2 cellular contexts compared by ENCODE assay signal in the genomic region with DNA sequence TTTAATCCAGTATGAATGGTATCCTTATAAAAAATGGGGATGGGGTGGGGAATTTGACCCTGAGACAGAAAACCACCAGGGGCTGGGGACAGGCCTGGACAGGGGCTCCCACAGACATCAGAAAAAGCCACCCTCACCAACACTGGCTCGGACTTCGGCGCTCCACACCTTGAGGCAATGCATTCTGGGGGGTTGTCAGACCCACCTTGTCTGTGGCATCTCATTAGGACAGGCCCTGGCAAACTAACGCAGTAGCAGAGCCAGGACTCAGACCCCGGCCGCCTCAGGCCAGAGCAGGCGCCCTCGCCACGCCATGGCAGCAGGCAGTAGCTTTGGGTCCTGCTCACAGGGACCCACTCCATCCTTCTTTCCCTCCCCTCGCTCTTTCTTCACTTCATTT.
TF ChIP-seq lines count a peak whose summit lies in the region.

No MANE protein-coding gene starts in this region.

TF ChIP-seq in SK-N-SH, 30 proteins besides CTCF, POLR2A, EP300 and RAD21 (continued from another document):
- TF ChIP-seq JUND (IDR thresholded peaks at IDR 0.05): no peak
- TF ChIP-seq FOXJ3 (CRISPR knock-in tag; IDR thresholded peaks at IDR 0.05): no peak
- no peak for TF ChIP-seq GATA2 (CRISPR knock-in tag; IDR thresholded peaks at IDR 0.05)
- no peak for TF ChIP-seq TCF12 (IDR thresholded peaks at IDR 0.05)
- TF ChIP-seq, protein P1, sequence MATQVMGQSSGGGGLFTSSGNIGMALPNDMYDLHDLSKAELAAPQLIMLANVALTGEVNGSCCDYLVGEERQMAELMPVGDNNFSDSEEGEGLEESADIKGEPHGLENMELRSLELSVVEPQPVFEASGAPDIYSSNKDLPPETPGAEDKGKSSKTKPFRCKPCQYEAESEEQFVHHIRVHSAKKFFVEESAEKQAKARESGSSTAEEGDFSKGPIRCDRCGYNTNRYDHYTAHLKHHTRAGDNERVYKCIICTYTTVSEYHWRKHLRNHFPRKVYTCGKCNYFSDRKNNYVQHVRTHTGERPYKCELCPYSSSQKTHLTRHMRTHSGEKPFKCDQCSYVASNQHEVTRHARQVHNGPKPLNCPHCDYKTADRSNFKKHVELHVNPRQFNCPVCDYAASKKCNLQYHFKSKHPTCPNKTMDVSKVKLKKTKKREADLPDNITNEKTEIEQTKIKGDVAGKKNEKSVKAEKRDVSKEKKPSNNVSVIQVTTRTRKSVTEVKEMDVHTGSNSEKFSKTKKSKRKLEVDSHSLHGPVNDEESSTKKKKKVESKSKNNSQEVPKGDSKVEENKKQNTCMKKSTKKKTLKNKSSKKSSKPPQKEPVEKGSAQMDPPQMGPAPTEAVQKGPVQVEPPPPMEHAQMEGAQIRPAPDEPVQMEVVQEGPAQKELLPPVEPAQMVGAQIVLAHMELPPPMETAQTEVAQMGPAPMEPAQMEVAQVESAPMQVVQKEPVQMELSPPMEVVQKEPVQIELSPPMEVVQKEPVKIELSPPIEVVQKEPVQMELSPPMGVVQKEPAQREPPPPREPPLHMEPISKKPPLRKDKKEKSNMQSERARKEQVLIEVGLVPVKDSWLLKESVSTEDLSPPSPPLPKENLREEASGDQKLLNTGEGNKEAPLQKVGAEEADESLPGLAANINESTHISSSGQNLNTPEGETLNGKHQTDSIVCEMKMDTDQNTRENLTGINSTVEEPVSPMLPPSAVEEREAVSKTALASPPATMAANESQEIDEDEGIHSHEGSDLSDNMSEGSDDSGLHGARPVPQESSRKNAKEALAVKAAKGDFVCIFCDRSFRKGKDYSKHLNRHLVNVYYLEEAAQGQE (IDR thresholded peaks at IDR 0.05; ENCODE audit: low read depth, low read length): no peak

TF ChIP-seq in SK-N-SH treated with all-trans-retinoic acid at 6 μM for 48 hours, 23 proteins besides CTCF, POLR2A, EP300 and RAD21 (continued from another document):
- TF ChIP-seq, protein P2, sequence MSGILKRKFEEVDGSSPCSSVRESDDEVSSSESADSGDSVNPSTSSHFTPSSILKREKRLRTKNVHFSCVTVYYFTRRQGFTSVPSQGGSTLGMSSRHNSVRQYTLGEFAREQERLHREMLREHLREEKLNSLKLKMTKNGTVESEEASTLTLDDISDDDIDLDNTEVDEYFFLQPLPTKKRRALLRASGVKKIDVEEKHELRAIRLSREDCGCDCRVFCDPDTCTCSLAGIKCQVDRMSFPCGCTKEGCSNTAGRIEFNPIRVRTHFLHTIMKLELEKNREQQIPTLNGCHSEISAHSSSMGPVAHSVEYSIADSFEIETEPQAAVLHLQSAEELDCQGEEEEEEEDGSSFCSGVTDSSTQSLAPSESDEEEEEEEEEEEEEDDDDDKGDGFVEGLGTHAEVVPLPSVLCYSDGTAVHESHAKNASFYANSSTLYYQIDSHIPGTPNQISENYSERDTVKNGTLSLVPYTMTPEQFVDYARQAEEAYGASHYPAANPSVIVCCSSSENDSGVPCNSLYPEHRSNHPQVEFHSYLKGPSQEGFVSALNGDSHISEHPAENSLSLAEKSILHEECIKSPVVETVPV (CRISPR knock-in tag; IDR thresholded peaks at IDR 0.05): no peak
- TF ChIP-seq OSR1 (CRISPR knock-in tag; IDR thresholded peaks at IDR 0.05): no peak
- no peak for TF ChIP-seq CSDC2 (CRISPR knock-in tag; IDR thresholded peaks at IDR 0.05)
- no peak for TF ChIP-seq PATZ1 (CRISPR knock-in tag; IDR thresholded peaks at IDR 0.05; ENCODE audit: borderline replicate concordance)
- TF ChIP-seq BACH2 (CRISPR knock-in tag; IDR thresholded peaks at IDR 0.05; ENCODE audit: borderline replicate concordance): no peak
- TF ChIP-seq GLIS3 (CRISPR knock-in tag; IDR thresholded peaks at IDR 0.05): no peak
- no peak for TF ChIP-seq TOX (CRISPR knock-in tag; IDR thresholded peaks at IDR 0.05; ENCODE audit: borderline replicate concordance)
- TF ChIP-seq ZNF8 (CRISPR knock-in tag; IDR thresholded peaks at IDR 0.05): no peak
- TF ChIP-seq TSHZ2 (CRISPR knock-in tag; IDR thresholded peaks at IDR 0.05): no peak
- no peak for TF ChIP-seq TCF4 (CRISPR knock-in tag; IDR thresholded peaks at IDR 0.05; ENCODE audit: borderline replicate concordance)
- no peak for TF ChIP-seq SNAI2 (CRISPR knock-in tag; IDR thresholded peaks at IDR 0.05)
- TF ChIP-seq ESRRG (CRISPR knock-in tag; IDR thresholded peaks at IDR 0.05): no peak
- no peak for TF ChIP-seq ISL1 (CRISPR knock-in tag; IDR thresholded peaks at IDR 0.05)
- TF ChIP-seq CREB5 (CRISPR knock-in tag; IDR thresholded peaks at IDR 0.05; ENCODE audit: low read depth): no peak
- no peak for TF ChIP-seq ZNF70 (CRISPR knock-in tag; IDR thresholded peaks at IDR 0.05)
- no peak for TF ChIP-seq ZC3H10 (CRISPR knock-in tag; IDR thresholded peaks at IDR 0.05)
